Comparison of ENCODE assay signal across 15 cellular contexts in the genomic region with DNA sequence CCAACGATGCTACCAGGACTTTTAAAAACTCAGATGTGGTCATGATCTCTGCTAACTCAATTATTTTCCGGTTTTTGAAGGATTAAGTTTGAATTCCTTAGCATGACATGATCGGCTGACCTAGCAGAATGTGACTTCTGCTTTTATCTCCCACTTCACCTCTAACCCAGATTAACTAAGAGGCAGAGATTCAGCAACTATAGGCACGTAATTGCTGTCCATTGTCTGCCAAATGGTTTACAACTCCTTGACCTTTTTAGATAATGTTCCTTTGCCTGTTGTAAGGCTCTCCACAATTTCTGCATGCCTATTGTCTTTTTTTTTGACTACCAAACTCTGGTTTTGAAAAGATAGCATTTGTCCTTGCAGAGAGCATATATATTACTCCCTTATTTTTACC.
A peak's percentile ranks its signal among the peaks of the same experiment; 100 is the strongest.
DNase-seq lines count a peak whose midpoint lies in the region; ATAC-seq and TF ChIP-seq lines count a peak whose summit lies in the region.
"Had no signal": no experiment of that assay in that cellular context is flagged by ENCODE, and none has a peak within 500 bp of the region (broad histone marks: within the 10 kb centered on the region; RNA-seq: fewer than 3 reads in every experiment).

No MANE protein-coding gene starts in this region.

- H3K4me1 ChIP-seq in GM23338 (ENCODE audit: insufficient read depth) (no peaks in the 10 kb centered on the region; the same call in 1 of the 2 replicates), H9 (ENCODE audit: insufficient read depth, low read length) (no peaks in the 10 kb centered on the region), SJCRH30 (peaks cover 6% of the 10 kb centered on the region; the same call in 1 of the 2 replicates), neural progenitor cell (peaks cover 8% of the 10 kb centered on the region), vagina (no peaks in the 10 kb centered on the region)
- H3K4me1 ChIP-seq: A549, BE2C had no signal

- no peak overlapping the region for H3K56ac ChIP-seq in H9 (ENCODE audit: insufficient read length, low read depth, low read length)

- no peaks in the 10 kb centered on the region for H3F3A ChIP-seq in GM23338 (replicated peaks; ENCODE audit: low read depth)
- no peaks in the 10 kb centered on the region for H3F3A ChIP-seq in neural progenitor cell (ENCODE audit: low read depth)

- no peak overlapping the region for H2AFZ ChIP-seq in GM23338
- H2AFZ ChIP-seq in H9 (ENCODE audit: low read length): no peak overlapping the region
- no peak overlapping the region for H2AFZ ChIP-seq in neural progenitor cell (replicated peaks)

- no peak overlapping the region for H3K18ac ChIP-seq in H9 (ENCODE audit: insufficient read length, low read depth, low read length)

- H3K4me1 Mint-ChIP-seq in GM23338: peaks cover 9% of the 10 kb centered on the region; the same call in 2 of the 3 replicates
- H3K4me1 Mint-ChIP-seq in H9: peaks cover 6% of the 10 kb centered on the region in 2 experiments
- peaks cover 6% of the 10 kb centered on the region for H3K4me1 Mint-ChIP-seq in neural progenitor cell
- H3K4me1 Mint-ChIP-seq: CD4-positive, alpha-beta memory T cell had no signal

- no peaks in the 10 kb centered on the region for H3K23me2 ChIP-seq in H9 (ENCODE audit: insufficient read length, low read depth, low read length, poor library complexity, severe bottlenecking)

- no peak overlapping the region for H4K5ac ChIP-seq in H9 (ENCODE audit: insufficient read length, low read depth, low read length)

- no peak overlapping the region for H3K23ac ChIP-seq in H9 (ENCODE audit: insufficient read length, low read depth, low read length)

- H3K9me3 Mint-ChIP-seq in GM23338 (no peaks in the 10 kb centered on the region), H9 (no peaks in the 10 kb centered on the region), neural progenitor cell (peaks cover 2% of the 10 kb centered on the region)

- H3K27ac Mint-ChIP-seq in GM23338: no peak overlapping the region
- no peak overlapping the region for H3K27ac Mint-ChIP-seq in H9
- no peak overlapping the region for H3K27ac Mint-ChIP-seq in neural progenitor cell
- H3K27ac Mint-ChIP-seq: CD4-positive, alpha-beta memory T cell had no signal

- intact Hi-C loops in vagina (cut with DNase I): no loop called here

- H3K36me3 Mint-ChIP-seq in GM23338 (ENCODE audit: low read depth) (no peaks in the 10 kb centered on the region), H9 (ENCODE audit: insufficient read depth in 1 of 3, low read depth in 3 of 3) (no peaks in the 10 kb centered on the region), neural progenitor cell (no peaks in the 10 kb centered on the region)
- H3K36me3 Mint-ChIP-seq: CD4-positive, alpha-beta memory T cell had no signal

- H3T11ph ChIP-seq in H9 (ENCODE audit: low read length): no peak overlapping the region

- TF ChIP-seq CTCF in GM23338 (conservative IDR thresholded peaks at IDR 0.05; ENCODE audit: low read depth in 2 of 2): no peak
- no peak for TF ChIP-seq CTCF in H9 (conservative IDR thresholded peaks at IDR 0.05)
- no peak for TF ChIP-seq CTCF in neural progenitor cell (IDR thresholded peaks at IDR 0.05)
- no peak for TF ChIP-seq CTCF in vagina (IDR thresholded peaks at IDR 0.05)

- H2BK15ac ChIP-seq in H9 (ENCODE audit: low read depth, low read length): no peak overlapping the region

- H3K27ac ChIP-seq in GM23338 (ENCODE audit: low read depth) (no peak overlapping the region), H9 (ENCODE audit: insufficient read length, low read depth, low read length) (no peak overlapping the region), SJCRH30 (no peak overlapping the region), neural progenitor cell (no peak overlapping the region), vagina (no peak overlapping the region)
- H3K27ac ChIP-seq: A549, C4-2B had no signal

- H3K4me3 Mint-ChIP-seq in GM23338 (no peak overlapping the region), H9 (no peak overlapping the region), neural progenitor cell (no peak overlapping the region)
- H3K4me3 Mint-ChIP-seq: CD4-positive, alpha-beta memory T cell had no signal

- DNase-seq in GM23338 (ENCODE audit: low spot score) (peak; percentile 35), H9 (peak; percentile 34), SJCRH30 (peak; percentile 6 to 46), neural progenitor cell (ENCODE audit: low spot score) (peak; percentile 7), OCI-M2 (lab: John Stamatoyannopoulos, UW; ENCODE audit: unreplicated experiment) (no peak), vagina (ENCODE audit: extremely low spot score in 2 of 2) (no peak)
- DNase-seq: BE2C; CD4-positive, alpha-beta memory T cell; DMS79; GOT3 had no signal

- H3K27me3 Mint-ChIP-seq in GM23338 (ENCODE audit: insufficient read depth, low read depth, poor library complexity) (no peaks in the 10 kb centered on the region), H9 (ENCODE audit: low read depth) (no peaks in the 10 kb centered on the region), neural progenitor cell (ENCODE audit: insufficient read depth, low read depth) (no peaks in the 10 kb centered on the region)
- H3K27me3 Mint-ChIP-seq: CD4-positive, alpha-beta memory T cell had no signal

- H2BK5ac ChIP-seq in H9 (ENCODE audit: insufficient read length, low read length): no peak overlapping the region

- no peak overlapping the region for H2BK20ac ChIP-seq in H9 (ENCODE audit: low read depth, low read length, poor library complexity, severe bottlenecking)

- H4K20me1 ChIP-seq in GM23338 (replicated peaks; ENCODE audit: insufficient read depth) (no peaks in the 10 kb centered on the region), H9 (ENCODE audit: control insufficient read depth, insufficient read depth, insufficient read length) (no peaks in the 10 kb centered on the region), neural progenitor cell (ENCODE audit: low read depth) (no peaks in the 10 kb centered on the region)

- ATAC-seq in GM23338: no peak
- ATAC-seq in HG03378 (IDR thresholded peaks at IDR 0.05; ENCODE audit: unreplicated experiment): no peak
- ATAC-seq: A549, GM12878, HCT116 had no signal

- H3K27me3 ChIP-seq in GM23338 (ENCODE audit: insufficient read depth) (no peaks in the 10 kb centered on the region), H9 (ENCODE audit: insufficient read depth, low read length) (no peaks in the 10 kb centered on the region), SJCRH30 (no peaks in the 10 kb centered on the region), neural progenitor cell (no peaks in the 10 kb centered on the region), vagina (no peaks in the 10 kb centered on the region)
- H3K27me3 ChIP-seq: BE2C had no signal

- H3K79me1 ChIP-seq in H9 (ENCODE audit: insufficient read depth, low read depth, low read length, poor library complexity, severe bottlenecking): no peaks in the 10 kb centered on the region

- H4K8ac ChIP-seq in H9 (replicated peaks; ENCODE audit: insufficient read length, low read depth, low read length): no peak overlapping the region

- H3K9me3 ChIP-seq in H9 (ENCODE audit: control insufficient read depth, low read depth, low read length) (no peaks in the 10 kb centered on the region), SJCRH30 (replicated peaks) (0 out of 2 replicates have a peak, but pooled peaks cover 3% of the 10 kb centered on the region), neural progenitor cell (ENCODE audit: low read depth) (no peaks in the 10 kb centered on the region), vagina (no peaks in the 10 kb centered on the region)
- H3K9me3 ChIP-seq: A549, BE2C had no signal

- no peak for TF ChIP-seq POLR2A in vagina (IDR thresholded peaks at IDR 0.05)

- no peak overlapping the region for H2AK5ac ChIP-seq in H9 (ENCODE audit: insufficient read length, low read length)

- H3K9me2 ChIP-seq in GM23338 (ENCODE audit: insufficient read depth): no peaks in the 10 kb centered on the region

- WGBS in H9 (ENCODE audit: extremely low coverage, insufficient read length, low lambda C conversion rate): no CpG with 5 or more reads among the region's 4 CpGs

- H3K4me3 ChIP-seq in GM23338 (no peak overlapping the region), SJCRH30 (no peak overlapping the region), neural progenitor cell (no peak overlapping the region), vagina (no peak overlapping the region)
- H3K4me3 ChIP-seq: A549, GM12878 had no signal

- H3K4ac ChIP-seq in H9 (ENCODE audit: low read depth, low read length): no peak overlapping the region

- H3K79me2 ChIP-seq in GM23338 (replicated peaks; ENCODE audit: insufficient read depth) (no peaks in the 10 kb centered on the region), H9 (ENCODE audit: insufficient read depth, low read length) (no peaks in the 10 kb centered on the region), neural progenitor cell (ENCODE audit: low read depth) (no peaks in the 10 kb centered on the region)

- H2BK120ac ChIP-seq in H9 (ENCODE audit: low read depth, low read length, poor library complexity, severe bottlenecking): no peak overlapping the region

- H3K14ac ChIP-seq in H9 (ENCODE audit: insufficient read depth, low read length): no peak overlapping the region

- no peaks in the 10 kb centered on the region for H3K36me3 ChIP-seq in GM23338 (ENCODE audit: insufficient read depth)
- H3K36me3 ChIP-seq in SJCRH30: no peaks in the 10 kb centered on the region
- no peaks in the 10 kb centered on the region for H3K36me3 ChIP-seq in neural progenitor cell
- no peaks in the 10 kb centered on the region for H3K36me3 ChIP-seq in vagina
- H3K36me3 ChIP-seq: BE2C had no signal

- no peak overlapping the region for H2BK12ac ChIP-seq in H9 (ENCODE audit: insufficient read length, low read depth, low read length)

- no peak overlapping the region for H4K91ac ChIP-seq in H9 (ENCODE audit: insufficient read length, low read depth, low read length)

- no peak overlapping the region for H3K9ac ChIP-seq in H9 (ENCODE audit: extremely low read depth, insufficient read length, low read length)
- no peak overlapping the region for H3K9ac ChIP-seq in neural progenitor cell

- H3K4me2 ChIP-seq in GM23338 (peak overlapping the region; percentile 7; the same call in 1 of the 2 replicates), H9 (ENCODE audit: insufficient read depth, insufficient read length, low read length) (no peak overlapping the region), neural progenitor cell (no peak overlapping the region)
- H3K4me2 ChIP-seq: A549 had no signal

TF ChIP-seq in GM23338, 12 proteins besides CTCF, POLR2A, EP300 and RAD21:
- TF ChIP-seq NANOG (IDR thresholded peaks at IDR 0.05; ENCODE audit: borderline replicate concordance) (peak; percentile 52; the same call in 1 of the 2 replicates), EZH2phosphoT487 (IDR thresholded peaks at IDR 0.05; ENCODE audit: unreplicated experiment) (no peak), STAT1 (IDR thresholded peaks at IDR 0.05; ENCODE audit: unreplicated experiment) (no peak), POLR2AphosphoS5 (IDR thresholded peaks at IDR 0.05; ENCODE audit: low read depth) (no peak)

Comparison
In these comparisons a context has a peak if more than half of its experiments do, and no peak if none do; other contexts are left out.
1. DNase-seq: peak in GM23338 (single experiment), H9 (single experiment), SJCRH30 (2 of 2) and neural progenitor cell (single experiment); none in OCI-M2 (single experiment) and vagina (0 of 2).